In the genomic region with DNA sequence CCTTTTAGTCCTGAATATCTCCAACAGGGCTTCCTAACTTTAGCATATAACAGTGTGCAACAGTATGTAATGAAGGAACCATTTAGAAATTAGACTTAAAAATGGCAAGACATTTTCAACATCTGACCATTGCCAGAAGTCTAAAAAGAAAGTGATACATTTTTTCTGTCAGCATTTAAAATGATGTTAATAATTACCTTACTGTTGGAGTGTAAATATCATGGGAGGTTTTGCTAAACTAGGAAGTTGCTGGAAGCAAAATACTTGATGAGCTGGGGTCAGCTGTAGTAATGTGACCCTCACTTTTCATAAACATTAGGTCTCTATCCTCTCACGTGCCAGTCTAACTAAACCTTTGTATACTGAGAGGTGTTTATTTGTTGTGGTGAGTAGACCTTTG, we compare ENCODE assay signal across 1 cellular context.
TF ChIP-seq lines count a peak whose summit lies in the region.

No MANE protein-coding gene starts in this region.

TF ChIP-seq in GM12878, 131 proteins besides CTCF, POLR2A, EP300 and RAD21 (continued from another document):
- TF ChIP-seq, protein P1, sequence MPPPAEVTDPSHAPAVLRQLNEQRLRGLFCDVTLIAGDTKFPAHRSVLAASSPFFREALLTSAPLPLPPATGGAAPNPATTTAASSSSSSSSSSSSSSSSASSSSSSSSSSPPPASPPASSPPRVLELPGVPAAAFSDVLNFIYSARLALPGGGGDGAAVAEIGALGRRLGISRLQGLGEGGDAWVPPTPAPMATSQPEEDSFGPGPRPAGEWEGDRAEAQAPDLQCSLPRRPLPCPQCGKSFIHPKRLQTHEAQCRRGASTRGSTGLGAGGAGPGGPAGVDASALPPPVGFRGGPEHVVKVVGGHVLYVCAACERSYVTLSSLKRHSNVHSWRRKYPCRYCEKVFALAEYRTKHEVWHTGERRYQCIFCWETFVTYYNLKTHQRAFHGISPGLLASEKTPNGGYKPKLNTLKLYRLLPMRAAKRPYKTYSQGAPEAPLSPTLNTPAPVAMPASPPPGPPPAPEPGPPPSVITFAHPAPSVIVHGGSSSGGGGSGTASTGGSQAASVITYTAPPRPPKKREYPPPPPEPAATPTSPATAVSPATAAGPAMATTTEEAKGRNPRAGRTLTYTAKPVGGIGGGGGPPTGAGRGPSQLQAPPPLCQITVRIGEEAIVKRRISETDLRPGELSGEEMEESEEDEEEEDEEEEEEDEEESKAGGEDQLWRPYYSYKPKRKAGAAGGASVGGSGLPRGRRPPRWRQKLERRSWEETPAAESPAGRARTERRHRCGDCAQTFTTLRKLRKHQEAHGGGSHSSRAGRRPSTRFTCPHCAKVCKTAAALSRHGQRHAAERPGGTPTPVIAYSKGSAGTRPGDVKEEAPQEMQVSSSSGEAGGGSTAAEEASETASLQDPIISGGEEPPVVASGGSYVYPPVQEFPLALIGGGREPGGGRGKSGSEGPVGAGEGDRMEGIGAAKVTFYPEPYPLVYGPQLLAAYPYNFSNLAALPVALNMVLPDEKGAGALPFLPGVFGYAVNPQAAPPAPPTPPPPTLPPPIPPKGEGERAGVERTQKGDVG (CRISPR knock-in tag; IDR thresholded peaks at IDR 0.05): no peak
- TF ChIP-seq STAT3 (IDR thresholded peaks at IDR 0.05; ENCODE audit: low read depth, low read length) (no peak), ZNF217 (IDR thresholded peaks at IDR 0.05) (no peak), ZSCAN29 (IDR thresholded peaks at IDR 0.05) (no peak), NFIC (IDR thresholded peaks at IDR 0.05; ENCODE audit: low read depth, low read length) (no peak), SRF (IDR thresholded peaks at IDR 0.05; ENCODE audit: low read depth in 2 of 2, low read length in 2 of 2) (no peak), BHLHE40 (IDR thresholded peaks at IDR 0.05; ENCODE audit: borderline replicate concordance in 1 of 2, low read depth in 2 of 2, low read length in 1 of 2) (peak; percentile 36 to 50; a peak in 1 of 4 replicates), PAX5 (IDR thresholded peaks at IDR 0.05; ENCODE audit: borderline replicate concordance, low read depth, low read length) (no peak), KAT2A (conservative IDR thresholded peaks at IDR 0.05; ENCODE audit: control insufficient read depth, low read depth, low read length) (no peak)
- TF ChIP-seq, protein P2, sequence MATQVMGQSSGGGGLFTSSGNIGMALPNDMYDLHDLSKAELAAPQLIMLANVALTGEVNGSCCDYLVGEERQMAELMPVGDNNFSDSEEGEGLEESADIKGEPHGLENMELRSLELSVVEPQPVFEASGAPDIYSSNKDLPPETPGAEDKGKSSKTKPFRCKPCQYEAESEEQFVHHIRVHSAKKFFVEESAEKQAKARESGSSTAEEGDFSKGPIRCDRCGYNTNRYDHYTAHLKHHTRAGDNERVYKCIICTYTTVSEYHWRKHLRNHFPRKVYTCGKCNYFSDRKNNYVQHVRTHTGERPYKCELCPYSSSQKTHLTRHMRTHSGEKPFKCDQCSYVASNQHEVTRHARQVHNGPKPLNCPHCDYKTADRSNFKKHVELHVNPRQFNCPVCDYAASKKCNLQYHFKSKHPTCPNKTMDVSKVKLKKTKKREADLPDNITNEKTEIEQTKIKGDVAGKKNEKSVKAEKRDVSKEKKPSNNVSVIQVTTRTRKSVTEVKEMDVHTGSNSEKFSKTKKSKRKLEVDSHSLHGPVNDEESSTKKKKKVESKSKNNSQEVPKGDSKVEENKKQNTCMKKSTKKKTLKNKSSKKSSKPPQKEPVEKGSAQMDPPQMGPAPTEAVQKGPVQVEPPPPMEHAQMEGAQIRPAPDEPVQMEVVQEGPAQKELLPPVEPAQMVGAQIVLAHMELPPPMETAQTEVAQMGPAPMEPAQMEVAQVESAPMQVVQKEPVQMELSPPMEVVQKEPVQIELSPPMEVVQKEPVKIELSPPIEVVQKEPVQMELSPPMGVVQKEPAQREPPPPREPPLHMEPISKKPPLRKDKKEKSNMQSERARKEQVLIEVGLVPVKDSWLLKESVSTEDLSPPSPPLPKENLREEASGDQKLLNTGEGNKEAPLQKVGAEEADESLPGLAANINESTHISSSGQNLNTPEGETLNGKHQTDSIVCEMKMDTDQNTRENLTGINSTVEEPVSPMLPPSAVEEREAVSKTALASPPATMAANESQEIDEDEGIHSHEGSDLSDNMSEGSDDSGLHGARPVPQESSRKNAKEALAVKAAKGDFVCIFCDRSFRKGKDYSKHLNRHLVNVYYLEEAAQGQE (IDR thresholded peaks at IDR 0.05; ENCODE audit: low read depth, low read length): no peak
